ENCODE assay signal across 21 cellular contexts in genomic region chr12:56202838-56203237, GRCh38. TPM values are rescaled to one million over a fixed set of nuclear protein-coding genes. Genes with fewer than 3 reads are reported as not detected.
"Had no signal": no experiment of that assay in that cellular context is flagged by ENCODE, and none has a peak within 500 bp of the region (broad histone marks: within the 10 kb centered on the region; RNA-seq: fewer than 3 reads in every experiment).

No MANE protein-coding gene starts in this region.

- H3K9me3 Mint-ChIP-seq: activated naive CD4-positive, alpha-beta T cell treated with anti-CD3 and anti-CD28 coated beads, Interleukin-2, amount 50 U/mL, for 72 hours; natural killer cell treated with Interleukin-12 subunit alpha and Interleukin-12 subunit beta and Interleukin-15 and Interleukin-18, amount 100 ng/mL, for 72 hours; stimulated activated naive CD8-positive, alpha-beta T cell treated with anti-CD3 and anti-CD28 coated beads, Interleukin-15, amount 100 ng/mL, for 72 hours; T-helper 2 cell treated with Interferon-gamma antibody and Interleukin-4, amounts not matched to agents 5 μg/mL and 100 μg/mL, for 36 hours had no signal

- DNase-seq: caudate nucleus; colonic mucosa; esophagus squamous epithelium; islet precursor cell; left lung; right lobe of liver; stimulated activated naive CD8-positive, alpha-beta T cell treated with anti-CD3 and anti-CD28 coated beads, Interleukin-15, amount 100 ng/mL, for 72 hours; SW 1271; testis; upper lobe of left lung had no signal

- ATAC-seq: activated CD4-positive, CD25-positive, alpha-beta regulatory T cell treated with anti-CD3 and anti-CD28 coated beads, Interleukin-2, amount 50 U/mL, for 24 hours; activated naive CD4-positive, alpha-beta T cell treated with anti-CD3 and anti-CD28 coated beads, Interleukin-2, amount 50 U/mL, for 72 hours; left lung; natural killer cell treated with Interleukin-12 subunit alpha and Interleukin-12 subunit beta and Interleukin-15 and Interleukin-18, amount 100 ng/mL, for 72 hours; stimulated activated naive CD8-positive, alpha-beta T cell treated with anti-CD3 and anti-CD28 coated beads, Interleukin-15, amount 100 ng/mL, for 72 hours had no signal

- H3K4me2 ChIP-seq: hepatocyte, smooth muscle cell had no signal

- H3K9me3 ChIP-seq: colonic mucosa, esophagus squamous epithelium, left lung, right lobe of liver, testis, upper lobe of left lung had no signal

- H3K27ac Mint-ChIP-seq: T-helper 2 cell treated with Interferon-gamma antibody and Interleukin-4, amounts not matched to agents 5 μg/mL and 100 μg/mL, for 36 hours had no signal

- H3K27me3 Mint-ChIP-seq: natural killer cell treated with Interleukin-12 subunit alpha and Interleukin-12 subunit beta and Interleukin-15 and Interleukin-18, amount 100 ng/mL, for 72 hours; stimulated activated naive CD8-positive, alpha-beta T cell treated with anti-CD3 and anti-CD28 coated beads, Interleukin-15, amount 100 ng/mL, for 72 hours had no signal

- H3K4me1 ChIP-seq: colonic mucosa, testis had no signal

- H3K36me3 Mint-ChIP-seq: activated naive CD4-positive, alpha-beta T cell treated with anti-CD3 and anti-CD28 coated beads, Interleukin-2, amount 50 U/mL, for 72 hours had no signal

- H3K27me3 ChIP-seq: colonic mucosa, esophagus squamous epithelium, hepatocyte, left lung, right lobe of liver, testis, upper lobe of left lung had no signal

- H3K4me3 Mint-ChIP-seq: natural killer cell treated with Interleukin-12 subunit alpha and Interleukin-12 subunit beta and Interleukin-15 and Interleukin-18, amount 100 ng/mL, for 72 hours; stimulated activated naive CD8-positive, alpha-beta T cell treated with anti-CD3 and anti-CD28 coated beads, Interleukin-15, amount 100 ng/mL, for 72 hours; T-helper 2 cell treated with Interferon-gamma antibody and Interleukin-4, amounts not matched to agents 5 μg/mL and 100 μg/mL, for 36 hours had no signal

- H3K4me3 ChIP-seq: colonic mucosa, esophagus squamous epithelium, hepatocyte, left lung, right lobe of liver, smooth muscle cell, testis, upper lobe of left lung had no signal

- H3K4me1 Mint-ChIP-seq: stimulated activated naive CD8-positive, alpha-beta T cell treated with anti-CD3 and anti-CD28 coated beads, Interleukin-15, amount 100 ng/mL, for 72 hours had no signal

- H3K27ac ChIP-seq: colonic mucosa, esophagus squamous epithelium, hepatocyte, right lobe of liver, testis had no signal

- FAIRE-seq: endothelial cell of umbilical vein had no signal

RNA-seq across cellular contexts. Expression of gene SLC39A5, which starts 27.0 kb away (rescaled TPM):
- total RNA-seq: endothelial cell of umbilical vein, fibroblast of villous mesenchyme, glomerular endothelial cell, omental fat pad, pulmonary artery endothelial cell had no signal
- polyA plus RNA-seq: smooth muscle cell had no signal
